Comparison of ENCODE assay signal across 13 cellular contexts in genomic region chr5:138369706-138370105, GRCh38. TPM values are rescaled to one million over a fixed set of nuclear protein-coding genes. Genes with fewer than 3 reads are reported as not detected.
DNase-seq lines count a peak whose midpoint lies in the region; ATAC-seq, FAIRE-seq and TF ChIP-seq lines count a peak whose summit lies in the region.
"Had no signal": no experiment of that assay in that cellular context is flagged by ENCODE, and none has a peak within 500 bp of the region (broad histone marks: within the 10 kb centered on the region; RNA-seq: fewer than 3 reads in every experiment).

No MANE protein-coding gene starts in this region.

- no peaks in the 10 kb centered on the region for H3F3A ChIP-seq in DOHH2 (ENCODE audit: control insufficient read depth, insufficient read depth)

- no peaks in the 10 kb centered on the region for H3K9me1 ChIP-seq in endothelial cell of umbilical vein (replicated peaks; ENCODE audit: control insufficient read depth, extremely low read depth, insufficient read depth, low read length)

- no peak for TF ChIP-seq POLR2A in endothelial cell of umbilical vein (IDR thresholded peaks at IDR 0.05; ENCODE audit: low read depth, low read length)

- H3K27me3 ChIP-seq in DOHH2 (ENCODE audit: control insufficient read depth, low read length), result no peaks in the 10 kb centered on the region
- no peaks in the 10 kb centered on the region for H3K27me3 ChIP-seq in endothelial cell of umbilical vein (ENCODE audit: control insufficient read depth in 2 of 2, insufficient read depth in 2 of 2, low read length in 2 of 2)
- H3K27me3 ChIP-seq in hepatocyte, result no peaks in the 10 kb centered on the region
- H3K27me3 ChIP-seq: Peyer's patch had no signal

- H4K20me1 ChIP-seq in DOHH2 (ENCODE audit: control insufficient read depth, insufficient read depth, low read depth, low read length) (peaks cover 10% of the 10 kb centered on the region), endothelial cell of umbilical vein (replicated peaks; ENCODE audit: control insufficient read depth, extremely low read depth, insufficient read depth, low read length) (peaks cover 3% of the 10 kb centered on the region), hepatocyte (ENCODE audit: insufficient read depth, poor library complexity, severe bottlenecking) (peaks cover 64% of the 10 kb centered on the region)

- H3K4me1 Mint-ChIP-seq in nephron progenitor cell, result peaks cover 35% of the 10 kb centered on the region

- H3K4me1 ChIP-seq in DOHH2 (ENCODE audit: control insufficient read depth, low read length) (peaks cover 16% of the 10 kb centered on the region), endothelial cell of umbilical vein (ENCODE audit: control insufficient read depth, extremely low read depth, insufficient read depth, low read length) (peaks cover 20% of the 10 kb centered on the region), hepatocyte (ENCODE audit: insufficient read depth) (no peaks in the 10 kb centered on the region)

- H3K36me3 Mint-ChIP-seq in nephron progenitor cell (ENCODE audit: low read depth), result peaks cover 19% of the 10 kb centered on the region

- no peaks in the 10 kb centered on the region for H3K9me3 ChIP-seq in DOHH2 (ENCODE audit: control insufficient read depth, insufficient read depth, low read length)
- no peaks in the 10 kb centered on the region for H3K9me3 ChIP-seq in endothelial cell of umbilical vein (replicated peaks; ENCODE audit: control insufficient read depth, insufficient read depth, low read length)
- H3K9me3 ChIP-seq in hepatocyte (ENCODE audit: low read depth), result no peaks in the 10 kb centered on the region
- H3K9me3 ChIP-seq: Peyer's patch had no signal

- H3K4me2 ChIP-seq in DOHH2 (ENCODE audit: low read length) (peak overlapping the region; percentile 28), endothelial cell of umbilical vein (ENCODE audit: insufficient read depth, low read length) (peak overlapping the region; percentile 61), hepatocyte (no peak overlapping the region)
- H3K4me2 ChIP-seq: KMS-11 had no signal

- no peak overlapping the region for H3K9ac ChIP-seq in endothelial cell of umbilical vein (replicated peaks; ENCODE audit: extremely low read depth, insufficient read depth, low read length)
- H3K9ac ChIP-seq: KMS-11 had no signal

- ATAC-seq in HG02678 (IDR thresholded peaks at IDR 0.05; ENCODE audit: unreplicated experiment), result no peak
- ATAC-seq: activated T-cell treated with anti-CD3 and anti-CD28 coated beads, Interleukin-2, amount 50 U/mL, for 4 hours; HCT116 had no signal

- peak overlapping the region; percentile 42 for H3K27ac Mint-ChIP-seq in nephron progenitor cell

- H3K79me2 ChIP-seq in DOHH2 (ENCODE audit: control insufficient read depth, low read length) (peaks cover 85% of the 10 kb centered on the region), endothelial cell of umbilical vein (ENCODE audit: control insufficient read depth, insufficient read depth, low read length) (peaks cover 55% of the 10 kb centered on the region), hepatocyte (peaks cover 98% of the 10 kb centered on the region)

- H3K27ac ChIP-seq in DOHH2 (ENCODE audit: low read depth, low read length) (no peak overlapping the region), endothelial cell of umbilical vein (ENCODE audit: insufficient read depth, low read depth, low read length) (peak overlapping the region; percentile 39), hepatocyte (no peak overlapping the region)
- H3K27ac ChIP-seq: KMS-11 had no signal

- no peak for FAIRE-seq in endothelial cell of umbilical vein (lab: Jason Lieb, UNC)

- H3K9me2 ChIP-seq in DOHH2 (replicated peaks; ENCODE audit: control insufficient read depth, low read length), result no peaks in the 10 kb centered on the region
- no peaks in the 10 kb centered on the region for H3K9me2 ChIP-seq in hepatocyte (replicated peaks; ENCODE audit: insufficient read depth)

- no peak overlapping the region for H3K4me3 Mint-ChIP-seq in nephron progenitor cell
- H3K4me3 Mint-ChIP-seq: activated T-cell treated with anti-CD3 and anti-CD28 coated beads, Interleukin-2, amount 50 U/mL, for 4 hours had no signal

- H3K9me3 Mint-ChIP-seq in nephron progenitor cell, result no peaks in the 10 kb centered on the region
- H3K9me3 Mint-ChIP-seq: activated T-cell treated with anti-CD3 and anti-CD28 coated beads, Interleukin-2, amount 50 U/mL, for 4 hours had no signal

- H2AFZ ChIP-seq in endothelial cell of umbilical vein (ENCODE audit: low read depth, low read length) (no peak overlapping the region), hepatocyte (no peak overlapping the region)

- POLR2A ChIA-PET in endothelial cell of umbilical vein (lab: Charles Lee), result interaction anchor here (1.7 kb wide), 1 partner anchor 31 kb away, joined by 8 read pairs; the partner anchor contains the start of gene FAM53C

- dilution Hi-C loops in endothelial cell of umbilical vein (cut with MboI; ENCODE audit: extremely low pct_ligation_motif_present, low sequenced_read_pairs), result no loop called here

- peak; percentile 71 to 96 for DNase-seq in NOMO-1 (lab: John Stamatoyannopoulos, UW; ENCODE audit: unreplicated experiment in 2 of 2)
- DNase-seq in endothelial cell of umbilical vein (ENCODE audit: low read depth, low spot score), result peak; percentile 20
- DNase-seq in nephron progenitor cell, result no peak
- no peak for DNase-seq in effector CD8-positive, alpha-beta T cell (lab: John Stamatoyannopoulos, UW)
- DNase-seq in stimulated activated CD4-positive, alpha-beta T cell treated with anti-CD3 and anti-CD28 coated beads, Interleukin-4, amount 100 ng/mL, for 4 hours, result no peak
- DNase-seq in hepatocyte (ENCODE audit: low spot score), result no peak
- DNase-seq: activated T-cell treated with anti-CD3 and anti-CD28 coated beads, Interleukin-2, amount 50 U/mL, for 4 hours; Peyer's patch had no signal

- H3K4me3 ChIP-seq in DOHH2 (ENCODE audit: low read length) (no peak overlapping the region), endothelial cell of umbilical vein (replicated peaks in 1 of 3; ENCODE audit: insufficient read depth in 1 of 3, low read depth in 1 of 3, low read length in 3 of 3) (no peak overlapping the region), hepatocyte (no peak overlapping the region)
- H3K4me3 ChIP-seq: Peyer's patch, skin epidermis had no signal

- intact Hi-C loops in endothelial cell of umbilical vein (cut with micrococcal nuclease), result loop anchor here (2.0 kb wide), 1 partner anchor 17 kb away; the partner anchor contains the start of gene KDM3B

- 78% methylated on average over 2 of the region's 2 CpGs for WGBS in hepatocyte (ENCODE audit: low lambda C conversion rate, missing lambda C conversion rate)

- H3K36me3 ChIP-seq in DOHH2 (ENCODE audit: control insufficient read depth, low read length), result peaks cover 17% of the 10 kb centered on the region
- H3K36me3 ChIP-seq in endothelial cell of umbilical vein (ENCODE audit: control insufficient read depth in 2 of 2, extremely low read depth in 1 of 2, insufficient read depth in 2 of 2, low read length in 2 of 2), result no peaks in the 10 kb centered on the region
- H3K36me3 ChIP-seq in hepatocyte (replicated peaks; ENCODE audit: insufficient read depth, low read depth), result no peaks in the 10 kb centered on the region

- BruUV-seq in endothelial cell of umbilical vein (replicated peaks; lab: Mats Ljungman, UMichigan), result no TSS peak

- CTCF ChIA-PET in endothelial cell of umbilical vein (lab: Charles Lee), result interaction anchor here (1.1 to 6.6 kb wide), 2 partner anchors 16 to 69 kb away, joined by 4 to 71 read pairs; partner anchors contain the start of genes KDM3B and REEP2

- H3K27me3 Mint-ChIP-seq in nephron progenitor cell (ENCODE audit: low read depth, poor library complexity), result no peaks in the 10 kb centered on the region

- TF ChIP-seq CTCF in DOHH2 (IDR thresholded peaks at IDR 0.05; ENCODE audit: low read depth, low read length, poor library complexity, severe bottlenecking) (no peak), endothelial cell of umbilical vein (IDR thresholded peaks at IDR 0.05; ENCODE audit: extremely low read depth in 1 of 2, insufficient read depth in 1 of 2, low read depth in 1 of 2, low read length in 2 of 2) (no peak), nephron progenitor cell (IDR thresholded peaks at IDR 0.05) (no peak), hepatocyte (IDR thresholded peaks at IDR 0.05; ENCODE audit: poor library complexity) (no peak)

RNA-seq across cellular contexts. Expression of gene KDM3B, which starts 17.2 kb away (rescaled TPM):
- total RNA-seq in endothelial cell of umbilical vein, result 52.6 and 55.7 TPM in 2 replicates
- 15.8 and 19.0 TPM in 2 replicates for polyA plus RNA-seq in endothelial cell of umbilical vein
- 22.6 and 24.9 TPM in 2 replicates for polyA plus RNA-seq in endothelial cell of umbilical vein (2011; cell fraction: cytosol; rRNA removed)
- polyA plus RNA-seq in endothelial cell of umbilical vein (2011; cell fraction: nucleus; rRNA removed), result 52.1 and 60.9 TPM in 2 replicates
- polyA plus RNA-seq in endothelial cell of umbilical vein (2012), result 24.6 and 31.8 TPM in 2 replicates
- 70.9 and 72.3 TPM in 2 replicates for polyA minus RNA-seq in endothelial cell of umbilical vein
- polyA minus RNA-seq in endothelial cell of umbilical vein (2011; cell fraction: cytosol; rRNA and poly(A)+ RNA removed), result 26.2 TPM
- polyA minus RNA-seq in endothelial cell of umbilical vein (2011; cell fraction: nucleus; rRNA and poly(A)+ RNA removed), result 43.6 and 55.2 TPM in 2 replicates
- 56.6 and 67.8 TPM in 2 replicates for total RNA-seq in hepatocyte
- polyA plus RNA-seq in hepatocyte, result 19.0 and 22.1 TPM in 2 replicates

RNA-seq across cellular contexts. Expression of gene FAM53C, which starts 31.6 kb away (rescaled TPM):
- 34.2 and 37.4 TPM in 2 replicates for total RNA-seq in endothelial cell of umbilical vein
- 37.9 and 41.4 TPM in 2 replicates for polyA plus RNA-seq in endothelial cell of umbilical vein
- polyA plus RNA-seq in endothelial cell of umbilical vein (2011; cell fraction: cytosol; rRNA removed), result 28.2 and 28.6 TPM in 2 replicates
- 29.0 and 32.1 TPM in 2 replicates for polyA plus RNA-seq in endothelial cell of umbilical vein (2011; cell fraction: nucleus; rRNA removed)
- polyA plus RNA-seq in endothelial cell of umbilical vein (2012), result 24.5 and 25.4 TPM in 2 replicates
- polyA minus RNA-seq in endothelial cell of umbilical vein, result 41.0 and 46.1 TPM in 2 replicates
- 17.6 TPM for polyA minus RNA-seq in endothelial cell of umbilical vein (2011; cell fraction: cytosol; rRNA and poly(A)+ RNA removed)
- polyA minus RNA-seq in endothelial cell of umbilical vein (2011; cell fraction: nucleus; rRNA and poly(A)+ RNA removed), result 18.1 and 25.7 TPM in 2 replicates
- total RNA-seq in hepatocyte, result 33.6 and 33.7 TPM in 2 replicates
- 27.4 and 31.0 TPM in 2 replicates for polyA plus RNA-seq in hepatocyte

RNA-seq across cellular contexts. Expression of gene CDC25C, which starts 38.1 kb away (rescaled TPM):
- total RNA-seq in endothelial cell of umbilical vein, result 13.3 and 13.6 TPM in 2 replicates
- polyA plus RNA-seq in endothelial cell of umbilical vein, result 5.5 and 8.1 TPM in 2 replicates
- 10.0 and 11.7 TPM in 2 replicates for polyA plus RNA-seq in endothelial cell of umbilical vein (2011; cell fraction: cytosol; rRNA removed)
- polyA plus RNA-seq in endothelial cell of umbilical vein (2011; cell fraction: nucleus; rRNA removed), result 12.0 and 14.4 TPM in 2 replicates
- polyA plus RNA-seq in endothelial cell of umbilical vein (2012), result 3.0 and 8.6 TPM in 2 replicates
- polyA minus RNA-seq in endothelial cell of umbilical vein, result 9.1 and 9.4 TPM in 2 replicates
- 4.9 TPM for polyA minus RNA-seq in endothelial cell of umbilical vein (2011; cell fraction: cytosol; rRNA and poly(A)+ RNA removed)
- polyA minus RNA-seq in endothelial cell of umbilical vein (2011; cell fraction: nucleus; rRNA and poly(A)+ RNA removed), result 5.6 and 11.3 TPM in 2 replicates
- total RNA-seq in hepatocyte, result 2.3 and 3.7 TPM in 2 replicates
- polyA plus RNA-seq in hepatocyte, result 1.6 and 3.1 TPM in 2 replicates

Comparison
In these comparisons a context has a peak if more than half of its experiments do, and no peak if none do; other contexts are left out.
1. DNase-seq: peak in NOMO-1 (2 of 2) and endothelial cell of umbilical vein (single experiment); none in nephron progenitor cell (single experiment), effector CD8-positive, alpha-beta T cell (single experiment), stimulated activated CD4-positive, alpha-beta T cell treated with anti-CD3 and anti-CD28 coated beads, Interleukin-4, amount 100 ng/mL, for 4 hours (0 of 2) and hepatocyte (single experiment).